Comparison of ENCODE assay signal across 29 cellular contexts in genomic region chr3:45807133-45807532, GRCh38. TPM values are rescaled to one million over a fixed set of nuclear protein-coding genes. Genes with fewer than 3 reads are reported as not detected.
A peak's percentile ranks its signal among the peaks of the same experiment; 100 is the strongest.
DNase-seq lines count a peak whose midpoint lies in the region; TF ChIP-seq lines count a peak whose summit lies in the region.
"Had no signal": no experiment of that assay in that cellular context is flagged by ENCODE, and none has a peak within 500 bp of the region (broad histone marks: within the 10 kb centered on the region; RNA-seq: fewer than 3 reads in every experiment).

No MANE protein-coding gene starts in this region.

- intact Hi-C loops in esophagus muscularis mucosa (cut with DNase I) = no loop called here

- H3K27ac ChIP-seq in esophagus muscularis mucosa (replicated peaks in 1 of 4) (no peak overlapping the region), neural progenitor cell (no peak overlapping the region)
- H3K27ac ChIP-seq: BLaER1 treated with 17β-estradiol and CSF1 and Interleukin-3, amounts not matched to agents 10 nM and 100 nM; HL-60; right lobe of liver; SJCRH30; spleen; thyroid gland had no signal

- H3K36me3 ChIP-seq in esophagus muscularis mucosa (no peaks in the 10 kb centered on the region), neural progenitor cell (no peaks in the 10 kb centered on the region)
- H3K36me3 ChIP-seq: BLaER1 treated with 17β-estradiol and CSF1 and Interleukin-3, amounts not matched to agents 10 nM and 100 nM; breast epithelium; right lobe of liver; SJCRH30; spleen; thyroid gland had no signal

- H3K4me3 ChIP-seq in esophagus muscularis mucosa (no peak overlapping the region), neural progenitor cell (no peak overlapping the region)
- H3K4me3 ChIP-seq: BLaER1 treated with 17β-estradiol and CSF1 and Interleukin-3, amounts not matched to agents 10 nM and 100 nM; breast epithelium; right lobe of liver; SJCRH30; spleen; thyroid gland had no signal

- H2AFZ ChIP-seq in neural progenitor cell (replicated peaks) = no peak overlapping the region

- DNase-seq in D341Med (ENCODE audit: low spot score) = peak; percentile 10
- DNase-seq in NCI-H146 treated with DMSO at 0.1 percent for 48 hours (lab: John Stamatoyannopoulos, UW; ENCODE audit: unreplicated experiment) = peak; percentile 4
- DNase-seq in esophagus muscularis mucosa (ENCODE audit: extremely low spot score) = peak; percentile 47
- DNase-seq in neural progenitor cell (ENCODE audit: low spot score) = no peak
- DNase-seq in activated CD4-positive, alpha-beta T cell treated with anti-CD3 and anti-CD28 coated beads for 4 hours = no peak
- DNase-seq in NAMALWA (ENCODE audit: low spot score) = no peak
- no peak for DNase-seq in activated naive CD4-positive, alpha-beta T cell treated with anti-CD3 and anti-CD28 coated beads, Interleukin-2, amount 10 ng/mL, durations not matched to agents 7 days and 5 days
- DNase-seq: activated CD4-positive, alpha-beta T cell treated with anti-CD3 and anti-CD28 coated beads, Interleukin-2, amount 10 ng/mL, durations not matched to agents 7 days and 5 days; activated effector memory CD4-positive, alpha-beta T cell treated with Interleukin-2 at 50 U/mL for 16 hours; activated naive CD8-positive, alpha-beta T cell treated with anti-CD3 and anti-CD28 coated beads for 36 hours; activated T-cell treated with anti-CD3 and anti-CD28 coated beads, Interleukin-2, amount 50 U/mL, for 1 hour; DMS79; effector CD4-positive, alpha-beta T cell; GDM1; H9; KBM-7; right lobe of liver; spleen; stimulated activated CD4-positive, alpha-beta T cell treated with anti-CD3 and anti-CD28 coated beads, Interleukin-2, amount 100 ng/mL, for 24 hours; thyroid gland had no signal

- 81% methylated on average over 3 of the region's 3 CpGs for WGBS in esophagus muscularis mucosa

- H4K20me1 ChIP-seq in neural progenitor cell (ENCODE audit: low read depth) = no peaks in the 10 kb centered on the region
- H4K20me1 ChIP-seq: BLaER1 treated with 17β-estradiol and CSF1 and Interleukin-3, amounts not matched to agents 10 nM and 100 nM had no signal

- no peak overlapping the region for H3K27ac Mint-ChIP-seq in neural progenitor cell
- no peak overlapping the region for H3K27ac Mint-ChIP-seq in activated naive CD4-positive, alpha-beta T cell treated with anti-CD3 and anti-CD28 coated beads, Interleukin-2, amount 10 ng/mL, durations not matched to agents 7 days and 5 days
- H3K27ac Mint-ChIP-seq: activated CD4-positive, alpha-beta T cell treated with anti-CD3 and anti-CD28 coated beads, Interleukin-2, amount 10 ng/mL, durations not matched to agents 7 days and 5 days; activated naive CD8-positive, alpha-beta T cell treated with anti-CD3 and anti-CD28 coated beads for 36 hours; H9; mesothelial cell of epicardium; stimulated activated naive CD8-positive, alpha-beta T cell treated with anti-CD3 and anti-CD28 coated beads, Interleukin-15, Interleukin-2, amounts not matched to agents 100 ng/mL and 50 ng/mL, for 24 hours; WTC11 had no signal

- CTCF ChIA-PET in activated naive CD4-positive, alpha-beta T cell treated with anti-CD3 and anti-CD28 coated beads, Interleukin-2, amount 10 ng/mL, durations not matched to agents 7 days and 5 days (lab: Charles Lee) = interaction anchor here (0.9 kb wide), 1 partner anchor 122 kb away, joined by 3 read pairs; no protein-coding TSS in a partner anchor

- TF ChIP-seq POLR2A in esophagus muscularis mucosa (IDR thresholded peaks at IDR 0.05; ENCODE audit: low read depth) = no peak

- H3K9me3 ChIP-seq in esophagus muscularis mucosa = no peaks in the 10 kb centered on the region
- no peaks in the 10 kb centered on the region for H3K9me3 ChIP-seq in neural progenitor cell (ENCODE audit: low read depth)
- H3K9me3 ChIP-seq: breast epithelium, right lobe of liver, SJCRH30, spleen, thyroid gland had no signal

- no peaks in the 10 kb centered on the region for H3K79me2 ChIP-seq in neural progenitor cell (ENCODE audit: low read depth)

- peaks cover 11% of the 10 kb centered on the region for H3K4me1 Mint-ChIP-seq in neural progenitor cell
- H3K4me1 Mint-ChIP-seq in activated naive CD4-positive, alpha-beta T cell treated with anti-CD3 and anti-CD28 coated beads, Interleukin-2, amount 10 ng/mL, durations not matched to agents 7 days and 5 days = peaks cover 5% of the 10 kb centered on the region
- H3K4me1 Mint-ChIP-seq: WTC11 had no signal

- peaks cover 0 to 2% (median 1%) of the 10 kb centered on the region in 4 donors for H3K4me1 ChIP-seq in esophagus muscularis mucosa
- peaks cover 9% of the 10 kb centered on the region for H3K4me1 ChIP-seq in neural progenitor cell
- H3K4me1 ChIP-seq: breast epithelium, right lobe of liver, spleen, thyroid gland had no signal

- H3K27me3 Mint-ChIP-seq in neural progenitor cell (ENCODE audit: insufficient read depth, low read depth) = peaks cover 3% of the 10 kb centered on the region
- H3K27me3 Mint-ChIP-seq in activated naive CD4-positive, alpha-beta T cell treated with anti-CD3 and anti-CD28 coated beads, Interleukin-2, amount 10 ng/mL, durations not matched to agents 7 days and 5 days = peaks cover 31% of the 10 kb centered on the region
- H3K27me3 Mint-ChIP-seq: stimulated activated naive CD8-positive, alpha-beta T cell treated with anti-CD3 and anti-CD28 coated beads, Interleukin-15, Interleukin-2, amounts not matched to agents 100 ng/mL and 50 ng/mL, for 24 hours had no signal

- H3K36me3 Mint-ChIP-seq in neural progenitor cell = peaks cover 2% of the 10 kb centered on the region
- H3K36me3 Mint-ChIP-seq in activated naive CD4-positive, alpha-beta T cell treated with anti-CD3 and anti-CD28 coated beads, Interleukin-2, amount 10 ng/mL, durations not matched to agents 7 days and 5 days = no peaks in the 10 kb centered on the region
- H3K36me3 Mint-ChIP-seq: activated naive CD8-positive, alpha-beta T cell treated with anti-CD3 and anti-CD28 coated beads for 36 hours; WTC11 had no signal

- peak overlapping the region; percentile 7 for H3K4me2 ChIP-seq in neural progenitor cell

- H3F3A ChIP-seq in neural progenitor cell (ENCODE audit: low read depth) = no peaks in the 10 kb centered on the region

- H3K9ac ChIP-seq in neural progenitor cell = no peak overlapping the region
- H3K9ac ChIP-seq: BLaER1 treated with 17β-estradiol and CSF1 and Interleukin-3, amounts not matched to agents 10 nM and 100 nM had no signal

- H3K27me3 ChIP-seq in esophagus muscularis mucosa (no peaks in the 10 kb centered on the region), neural progenitor cell (no peaks in the 10 kb centered on the region)
- H3K27me3 ChIP-seq: BLaER1 treated with 17β-estradiol and CSF1 and Interleukin-3, amounts not matched to agents 10 nM and 100 nM; breast epithelium; right lobe of liver; SJCRH30; spleen; thyroid gland had no signal

- no peak overlapping the region for H3K4me3 Mint-ChIP-seq in neural progenitor cell
- H3K4me3 Mint-ChIP-seq in activated naive CD4-positive, alpha-beta T cell treated with anti-CD3 and anti-CD28 coated beads, Interleukin-2, amount 10 ng/mL, durations not matched to agents 7 days and 5 days = no peak overlapping the region
- H3K4me3 Mint-ChIP-seq: activated CD4-positive, alpha-beta T cell treated with anti-CD3 and anti-CD28 coated beads, Interleukin-2, amount 10 ng/mL, durations not matched to agents 7 days and 5 days; activated naive CD8-positive, alpha-beta T cell treated with anti-CD3 and anti-CD28 coated beads for 36 hours; H9; mesothelial cell of epicardium; stimulated activated naive CD8-positive, alpha-beta T cell treated with anti-CD3 and anti-CD28 coated beads, Interleukin-15, Interleukin-2, amounts not matched to agents 100 ng/mL and 50 ng/mL, for 24 hours; WTC11 had no signal

- no peak for TF ChIP-seq CTCF in esophagus muscularis mucosa (IDR thresholded peaks at IDR 0.05)
- TF ChIP-seq CTCF in neural progenitor cell (IDR thresholded peaks at IDR 0.05) = no peak

- no peak for TF ChIP-seq EP300 in esophagus muscularis mucosa (IDR thresholded peaks at IDR 0.05)

- H3K9me3 Mint-ChIP-seq in neural progenitor cell = no peaks in the 10 kb centered on the region
- no peaks in the 10 kb centered on the region for H3K9me3 Mint-ChIP-seq in activated naive CD4-positive, alpha-beta T cell treated with anti-CD3 and anti-CD28 coated beads, Interleukin-2, amount 10 ng/mL, durations not matched to agents 7 days and 5 days
- H3K9me3 Mint-ChIP-seq: activated CD4-positive, alpha-beta T cell treated with anti-CD3 and anti-CD28 coated beads, Interleukin-2, amount 10 ng/mL, durations not matched to agents 7 days and 5 days; activated naive CD8-positive, alpha-beta T cell treated with anti-CD3 and anti-CD28 coated beads for 36 hours; H9; stimulated activated naive CD8-positive, alpha-beta T cell treated with anti-CD3 and anti-CD28 coated beads, Interleukin-15, Interleukin-2, amounts not matched to agents 100 ng/mL and 50 ng/mL, for 24 hours; WTC11 had no signal

RNA-seq across cellular contexts. Expression of gene SLC6A20, which starts 10.8 kb away (rescaled TPM):
- total RNA-seq in esophagus muscularis mucosa (under 1 TPM in 3 of 4 donors, not detected in 1; 0.19 to 0.33 (median 0.29) TPM), neural progenitor cell (ENCODE audit: low replicate concordance) (not detected in 2 replicates)
- total RNA-seq: activated CD4-positive, alpha-beta T cell treated with anti-CD3 and anti-CD28 coated beads, Interleukin-2, amount 10 ng/mL, durations not matched to agents 7 days and 5 days; activated naive CD8-positive, alpha-beta T cell treated with anti-CD3 and anti-CD28 coated beads for 36 hours; MCF 10A; mesothelial cell of epicardium; SJCRH30; T-helper 1 cell treated with Interleukin-12 subunit alpha and Interleukin-12 subunit beta and Interleukin-4 antibody, amounts not matched to agents 30 ng/mL and 1 ng/mL, for 36 hours had no signal

RNA-seq across cellular contexts. Expression of gene LZTFL1, which starts 34.8 kb away (rescaled TPM):
- total RNA-seq in esophagus muscularis mucosa (10 to 100 TPM; 12.0 to 18.3 (median 17.8) TPM), neural progenitor cell (ENCODE audit: low replicate concordance) (19.0 and 22.5 TPM in 2 replicates)

Comparison
In these comparisons a context has a peak if more than half of its experiments do, and no peak if none do; other contexts are left out.
1. DNase-seq: peak in D341Med (single experiment), NCI-H146 treated with DMSO at 0.1 percent for 48 hours (single experiment) and esophagus muscularis mucosa (single experiment); none in neural progenitor cell (single experiment), activated CD4-positive, alpha-beta T cell treated with anti-CD3 and anti-CD28 coated beads for 4 hours (0 of 2), NAMALWA (single experiment) and activated naive CD4-positive, alpha-beta T cell treated with anti-CD3 and anti-CD28 coated beads, Interleukin-2, amount 10 ng/mL, durations not matched to agents 7 days and 5 days (single experiment).